ENCODE assay signal across 9 cellular contexts in the genomic region with DNA sequence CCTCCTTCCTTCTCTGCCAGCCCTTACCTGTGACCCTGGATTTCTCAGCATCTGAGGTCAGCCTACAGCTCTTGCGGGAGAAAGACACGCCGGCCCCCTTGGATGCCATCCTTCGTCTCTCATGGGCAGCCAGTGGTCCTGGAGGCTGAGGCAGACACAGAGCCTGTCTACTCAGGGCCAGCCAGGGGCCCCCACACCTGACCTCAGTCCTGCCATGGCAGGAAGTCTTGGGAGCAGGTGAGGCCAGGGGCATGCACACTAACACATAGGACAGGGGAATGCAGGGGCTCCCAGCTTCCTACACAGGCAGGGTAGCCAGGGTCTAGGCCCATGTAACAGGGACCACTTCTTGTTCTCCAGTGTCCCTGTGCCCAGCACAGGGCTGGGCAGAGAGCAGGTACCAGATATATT. TPM values are rescaled to one million over a fixed set of nuclear protein-coding genes. Genes with fewer than 3 reads are reported as not detected.
DNase-seq lines count a peak whose midpoint lies in the region; ATAC-seq and TF ChIP-seq lines count a peak whose summit lies in the region.
"Not testable (repeated sequence)": the region's sequence is repeated elsewhere in the genome, so short reads cannot be mapped to it uniquely, and the experiment has no call there.
"Had no signal": no experiment of that assay in that cellular context is flagged by ENCODE, and none has a peak within 500 bp of the region (broad histone marks: within the 10 kb centered on the region; RNA-seq: fewer than 3 reads in every experiment).

No MANE protein-coding gene starts in this region.

- peaks cover 57% of the 10 kb centered on the region for H3K79me2 ChIP-seq in DND-41 (ENCODE audit: insufficient read depth, low read length)
- H3K79me2 ChIP-seq in mammary epithelial cell (ENCODE audit: insufficient read depth, low read length): peaks cover 46% of the 10 kb centered on the region

- not testable (repeated sequence) for H2AFZ ChIP-seq in DND-41 (ENCODE audit: low read depth, low read length); mammary epithelial cell (ENCODE audit: low read depth, low read length)

- peak overlapping the region; percentile 74 for H3K9ac ChIP-seq in DND-41 (ENCODE audit: low read depth, low read length)
- not testable (repeated sequence) for H3K9ac ChIP-seq in mammary epithelial cell (ENCODE audit: insufficient read depth, low read length); rectal smooth muscle tissue (ENCODE audit: low read length)

- H4K20me1 ChIP-seq in DND-41 (ENCODE audit: insufficient read depth, low read length): 0 out of 2 replicates have a peak, but pooled peaks cover 10% of the 10 kb centered on the region
- H4K20me1 ChIP-seq in mammary epithelial cell (ENCODE audit: insufficient read depth, low read length): not testable (repeated sequence)

- dilution Hi-C loops in mammary epithelial cell (cut with HindIII; ENCODE audit: low sequenced_read_pairs): not testable (repeated sequence)

- H3K9me3 ChIP-seq in DND-41 (ENCODE audit: insufficient read depth, low read length, severe bottlenecking); RWPE2 (ENCODE audit: severe bottlenecking); mammary epithelial cell (replicated peaks; ENCODE audit: insufficient read depth, low read length); mucosa of descending colon; tibial artery: not testable (repeated sequence)

- not testable (repeated sequence) for H3K4me3 Mint-ChIP-seq in activated T-cell treated with anti-CD3 and anti-CD28 coated beads, Interleukin-2, amount 50 U/mL, for 4 hours

- ATAC-seq in DND-41 (ENCODE audit: insufficient read depth, low read depth); RWPE2 (ENCODE audit: low read depth); activated T-cell treated with anti-CD3 and anti-CD28 coated beads, Interleukin-2, amount 50 U/mL, for 4 hours; mucosa of descending colon: not testable (repeated sequence)

- CTCF ChIA-PET in mammary epithelial cell (lab: Charles Lee; ENCODE audit: low non-redundant PET): not testable (repeated sequence)

- not testable (repeated sequence) for H3K36me3 Mint-ChIP-seq in activated T-cell treated with anti-CD3 and anti-CD28 coated beads, Interleukin-2, amount 50 U/mL, for 4 hours (ENCODE audit: insufficient read depth)

- H3K4me1 ChIP-seq in DND-41 (ENCODE audit: insufficient read depth, low read length): peaks cover 33% of the 10 kb centered on the region
- H3K4me1 ChIP-seq in RWPE2 (ENCODE audit: insufficient read depth, poor library complexity, severe bottlenecking): not testable (repeated sequence)
- peaks cover 15% of the 10 kb centered on the region for H3K4me1 ChIP-seq in mammary epithelial cell (ENCODE audit: insufficient read depth, low read length)
- peaks cover 26% of the 10 kb centered on the region for H3K4me1 ChIP-seq in mucosa of descending colon (ENCODE audit: low read depth)
- peaks cover 12% of the 10 kb centered on the region for H3K4me1 ChIP-seq in rectal smooth muscle tissue (ENCODE audit: control insufficient read depth, insufficient read depth, low read length)
- H3K4me1 ChIP-seq in tibial artery: peaks cover 5 to 48% (median 26%) of the 10 kb centered on the region in 4 donors

- not testable (repeated sequence) for H3K27me3 ChIP-seq in DND-41 (ENCODE audit: insufficient read depth, low read length, poor library complexity); RWPE2 (ENCODE audit: insufficient read depth, poor library complexity, severe bottlenecking); mammary epithelial cell (ENCODE audit: insufficient read depth, low read length); rectal smooth muscle tissue (ENCODE audit: control insufficient read depth, insufficient read depth, low read length); tibial artery

- H3K27ac ChIP-seq in DND-41 (ENCODE audit: low read length): peak overlapping the region; percentile 46
- not testable (repeated sequence) for H3K27ac ChIP-seq in RWPE2 (ENCODE audit: poor library complexity, severe bottlenecking); mammary epithelial cell (ENCODE audit: insufficient read depth, low read depth, low read length); rectal smooth muscle tissue (ENCODE audit: low read depth, low read length); tibial artery

- in situ Hi-C loops in mammary epithelial cell (cut with MboI; ENCODE audit: low sequenced_read_pairs in 2 of 2): loop anchor here in 1 of 2 donors (25.0 kb wide), 1 partner anchor 394 kb away; no protein-coding TSS in a partner anchor

- 96% methylated on average over 4 of the region's 4 CpGs for WGBS in mammary epithelial cell (ENCODE audit: low coverage, missing lambda C conversion rate)

- H3K4me1 Mint-ChIP-seq in activated T-cell treated with anti-CD3 and anti-CD28 coated beads, Interleukin-2, amount 50 U/mL, for 4 hours (ENCODE audit: low read depth): not testable (repeated sequence)

- H3K27me3 Mint-ChIP-seq in activated T-cell treated with anti-CD3 and anti-CD28 coated beads, Interleukin-2, amount 50 U/mL, for 4 hours (ENCODE audit: low read depth): not testable (repeated sequence)

- DNase-seq in DND-41: peak; percentile 15
- DNase-seq in RWPE2 (ENCODE audit: low spot score): peak; percentile 81
- DNase-seq in activated T-cell treated with anti-CD3 and anti-CD28 coated beads, Interleukin-2, amount 50 U/mL, for 4 hours: peak; percentile 11
- DNase-seq in mammary epithelial cell: not testable (repeated sequence)
- peak; percentile 76 for DNase-seq in cardiac septum (ENCODE audit: low spot score)
- peak; percentile 42 to 71 (median 69) for DNase-seq in mucosa of descending colon
- peak; percentile 22 to 70 for DNase-seq in tibial artery

- not testable (repeated sequence) for BruUV-seq in mammary epithelial cell (replicated peaks; lab: Mats Ljungman, UMichigan)

- peak overlapping the region; percentile 79 for H3K4me2 ChIP-seq in DND-41 (ENCODE audit: insufficient read depth, low read length)
- peak overlapping the region; percentile 93 for H3K4me2 ChIP-seq in mammary epithelial cell (ENCODE audit: insufficient read depth, low read depth, low read length)

- not testable (repeated sequence) for TF ChIP-seq CTCF in DND-41 (IDR thresholded peaks at IDR 0.05; ENCODE audit: borderline replicate concordance, extremely low read depth, low read length, poor library complexity, severe bottlenecking); RWPE2 (IDR thresholded peaks at IDR 0.05; ENCODE audit: poor library complexity, severe bottlenecking); mammary epithelial cell (conservative IDR thresholded peaks at IDR 0.05 in 1 of 2, IDR thresholded peaks at IDR 0.05 in 1 of 2; ENCODE audit: extremely low read depth in 1 of 2, insufficient read depth in 1 of 2, low read depth in 1 of 2, low read length in 2 of 2); mucosa of descending colon (IDR thresholded peaks at IDR 0.05); tibial artery (IDR thresholded peaks at IDR 0.05)

- H3K36me3 ChIP-seq in DND-41 (ENCODE audit: insufficient read depth, low read length) (peaks cover 14% of the 10 kb centered on the region), tibial artery (peaks cover 0 to 13% (median 0%) of the 10 kb centered on the region in 3 donors)
- H3K36me3 ChIP-seq in RWPE2 (ENCODE audit: low read depth); mammary epithelial cell (ENCODE audit: insufficient read depth, low read length); mucosa of descending colon (ENCODE audit: low read depth); rectal smooth muscle tissue (ENCODE audit: control insufficient read depth, insufficient read depth, low read length): not testable (repeated sequence)

- H3K9me3 Mint-ChIP-seq in activated T-cell treated with anti-CD3 and anti-CD28 coated beads, Interleukin-2, amount 50 U/mL, for 4 hours: not testable (repeated sequence)

- intact Hi-C loops in mammary epithelial cell (cut with micrococcal nuclease); cardiac septum (cut with DNase I); mucosa of descending colon (cut with DNase I, micrococcal nuclease); tibial artery (cut with DNase I; ENCODE audit: low total_unique reads): not testable (repeated sequence)

- peak overlapping the region in 1 of 2 experiments; percentile 69; a peak in 2 of 4 replicates for H3K4me3 ChIP-seq in DND-41 (ENCODE audit: low read depth in 1 of 2, low read length in 2 of 2)
- H3K4me3 ChIP-seq in RWPE2 (ENCODE audit: severe bottlenecking); mammary epithelial cell (replicated peaks in 1 of 3; ENCODE audit: insufficient read depth in 1 of 3, low read depth in 2 of 3, low read length in 3 of 3); mucosa of descending colon: not testable (repeated sequence)
- H3K4me3 ChIP-seq in rectal smooth muscle tissue (ENCODE audit: low read length): peak overlapping the region; percentile 11
- peak overlapping the region in 1 of 2 donors; percentile 65 for H3K4me3 ChIP-seq in tibial artery

RNA-seq across cellular contexts. Expression of a gene that starts 23.7 kb away (rescaled TPM):
- 1,000 to 10,000 TPM; 1,321 to 1,622 (median 1,616) TPM for total RNA-seq in activated T-cell treated with anti-CD3 and anti-CD28 coated beads, Interleukin-2, amount 50 U/mL, for 4 hours
- total RNA-seq in mammary epithelial cell (1,000 to 10,000 TPM in 1 of 2 donors, under 1 TPM in 1; under 0.01 to 1,042 TPM), cardiac septum (6,195 TPM), mucosa of descending colon (1,000 to 10,000 TPM; 2,195 to 6,222 (median 2,378) TPM)
- polyA plus RNA-seq in mammary epithelial cell: not detected
- under 0.01 TPM for polyA minus RNA-seq in mammary epithelial cell
- total RNA-seq: myocyte had no signal

RNA-seq across cellular contexts. Expression of a gene that starts 29.6 kb away (rescaled TPM):
- 1 to 10 TPM; 4.9 to 8.4 (median 5.8) TPM for total RNA-seq in activated T-cell treated with anti-CD3 and anti-CD28 coated beads, Interleukin-2, amount 50 U/mL, for 4 hours
- total RNA-seq in mammary epithelial cell (10 to 100 TPM; 22.7 to 31.9 TPM), cardiac septum (12.6 TPM), mucosa of descending colon (100 to 1,000 TPM in 2 of 3 donors, 10 to 100 TPM in 1; 80.2 to 169 (median 104) TPM)
- polyA plus RNA-seq in mammary epithelial cell: 9.1 TPM
- 16.6 TPM for polyA minus RNA-seq in mammary epithelial cell
